20 cellular contexts compared by ENCODE assay signal in the genomic region with DNA sequence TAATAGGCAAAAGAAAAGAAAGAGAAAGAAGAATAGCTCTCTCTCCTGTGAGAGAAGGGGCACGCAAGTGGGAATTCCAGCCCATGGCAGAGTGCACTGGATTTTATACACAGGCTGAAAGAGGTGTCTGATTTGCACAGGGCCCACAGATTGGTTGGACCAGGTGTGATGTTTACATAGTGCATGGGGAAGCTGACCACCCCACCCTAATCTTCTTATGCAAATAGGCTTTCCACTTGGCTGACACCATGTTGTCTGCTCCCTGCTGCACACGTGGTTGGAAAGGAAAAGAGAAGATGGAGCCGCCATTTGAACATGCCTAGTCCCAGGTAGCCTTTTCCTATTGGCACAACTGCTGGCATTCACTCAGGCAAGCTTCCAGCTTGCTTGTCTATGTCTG. TPM values are rescaled to one million over a fixed set of nuclear protein-coding genes. Genes with fewer than 3 reads are reported as not detected.
A peak's percentile ranks its signal among the peaks of the same experiment; 100 is the strongest.
DNase-seq lines count a peak whose midpoint lies in the region; ATAC-seq, FAIRE-seq and TF ChIP-seq lines count a peak whose summit lies in the region.
"Had no signal": no experiment of that assay in that cellular context is flagged by ENCODE, and none has a peak within 500 bp of the region (broad histone marks: within the 10 kb centered on the region; RNA-seq: fewer than 3 reads in every experiment).

No MANE protein-coding gene starts in this region.

- no peaks in the 10 kb centered on the region for H3K4me1 ChIP-seq in GM12878 (ENCODE audit: control insufficient read depth, insufficient read depth, low read length)
- peaks cover 0 to 1% of the 10 kb centered on the region in 2 donors for H3K4me1 ChIP-seq in neuronal stem cell (ENCODE audit: control insufficient read depth in 2 of 2, insufficient read depth in 1 of 2, low read depth in 1 of 2, low read length in 2 of 2)
- H3K4me1 ChIP-seq: BLaER1 had no signal

- no peak overlapping the region for H3K4me2 ChIP-seq in GM12878 (ENCODE audit: control insufficient read depth, insufficient read depth)
- no peak overlapping the region for H3K4me2 ChIP-seq in neuronal stem cell (ENCODE audit: insufficient read depth, low read length, poor library complexity, severe bottlenecking)
- H3K4me2 ChIP-seq: BLaER1 had no signal

- BruUV-seq in GM12878 (replicated peaks; lab: Mats Ljungman, UMichigan) = no TSS peak

- no peak for TF ChIP-seq EP300 in GM12878 (IDR thresholded peaks at IDR 0.05; ENCODE audit: borderline replicate concordance in 1 of 2, control insufficient read depth in 1 of 2, low read depth in 2 of 2, low read length in 2 of 2)

- no peaks in the 10 kb centered on the region for H3K79me2 ChIP-seq in GM12878 (ENCODE audit: control insufficient read depth, insufficient read depth, low read length)

- no peak overlapping the region for H4K8ac ChIP-seq in neuronal stem cell (ENCODE audit: low read depth, low read length)

- POLR2A ChIA-PET in GM12878 (lab: Charles Lee) = no interaction called here

- ATAC-seq in GM12878 (peak; percentile 40; the same call in 2 of the 3 replicates), GM19397 (IDR thresholded peaks at IDR 0.05; ENCODE audit: unreplicated experiment) (no peak)

- no peak overlapping the region for H3K23ac ChIP-seq in neuronal stem cell (ENCODE audit: low read depth, low read length, poor library complexity)

- no peak for TF ChIP-seq RAD21 in GM12878 (IDR thresholded peaks at IDR 0.05; ENCODE audit: insufficient read depth, low read depth, low read length)

- WGBS in GM12878 (ENCODE audit: insufficient coverage, insufficient replicate concordance, low lambda C conversion rate, missing lambda C conversion rate) = 27% methylated on average over 3 of the region's 3 CpGs
- no CpG with 5 or more reads among the region's 3 CpGs for WGBS in neuronal stem cell (ENCODE audit: extremely low coverage in 2 of 2, insufficient read length in 2 of 2, insufficient replicate concordance in 1 of 2), 2 donors

- TF ChIP-seq POLR2A in GM12891 (IDR thresholded peaks at IDR 0.05; ENCODE audit: low read depth, low read length) = no peak
- TF ChIP-seq POLR2A in GM12878 (IDR thresholded peaks at IDR 0.05; ENCODE audit: low read depth, low read length) = no peak

- CTCF ChIA-PET in GM12878 (lab: Yijun Ruan, JAX) = interaction anchor here (0.9 to 1.3 kb wide), 2 partner anchors 14 to 19 kb away, joined by 3 to 4 read pairs; no protein-coding TSS in a partner anchor

- no peak overlapping the region for H3K18ac ChIP-seq in neuronal stem cell (ENCODE audit: low read length)

- SMC1A ChIA-PET in GM12878 (lab: Charles Lee; ENCODE audit: uncharacterized antibody, unreplicated experiment) = interaction anchor here (0.8 kb wide), 1 partner anchor 19 kb away, joined by 3 read pairs; no protein-coding TSS in a partner anchor

- H2BK120ac ChIP-seq in neuronal stem cell (ENCODE audit: low read depth, low read length) = no peak overlapping the region

- H3K36me3 ChIP-seq in GM12878 (ENCODE audit: control insufficient read depth in 2 of 2, insufficient read depth in 2 of 2, low read length in 1 of 2) = no peaks in the 10 kb centered on the region
- H3K36me3 ChIP-seq in neuronal stem cell (replicated peaks in 1 of 2; ENCODE audit: control insufficient read depth in 2 of 2, insufficient read depth in 2 of 2, low read length in 2 of 2) = peaks cover 0 to 1% of the 10 kb centered on the region in 2 donors
- H3K36me3 ChIP-seq: BLaER1, MG63 had no signal

- H4K20me1 ChIP-seq in GM12878 (ENCODE audit: control insufficient read depth, insufficient read depth) = no peaks in the 10 kb centered on the region
- H4K20me1 ChIP-seq: BLaER1 had no signal

- H3K27me3 ChIP-seq in GM12878 (replicated peaks in 1 of 2; ENCODE audit: control insufficient read depth in 2 of 2, insufficient read depth in 2 of 2, low read length in 1 of 2) = no peaks in the 10 kb centered on the region
- H3K27me3 ChIP-seq in neuronal stem cell (ENCODE audit: control insufficient read depth in 3 of 3, insufficient read depth in 3 of 3, low read depth in 1 of 3, low read length in 3 of 3) = peaks cover 0 to 18% (median 0%) of the 10 kb centered on the region in 3 experiments
- H3K27me3 ChIP-seq: BLaER1, MG63 had no signal

- no peak overlapping the region for H3K9ac ChIP-seq in GM12878 (ENCODE audit: control insufficient read depth, insufficient read depth, low read length)
- no peak overlapping the region for H3K9ac ChIP-seq in neuronal stem cell (ENCODE audit: low read depth, low read length, poor library complexity)
- H3K9ac ChIP-seq: BLaER1 had no signal

- H3K9me3 ChIP-seq in GM12878 (replicated peaks; ENCODE audit: control insufficient read depth, insufficient read depth, low read length) (no peaks in the 10 kb centered on the region), neuronal stem cell (replicated peaks in 1 of 2; ENCODE audit: control insufficient read depth in 2 of 2, insufficient read depth in 1 of 2, low read depth in 1 of 2, low read length in 2 of 2) (no peaks in the 10 kb centered on the region)
- H3K9me3 ChIP-seq: BLaER1, MG63 had no signal

- no peak overlapping the region for H3K4ac ChIP-seq in neuronal stem cell (ENCODE audit: low read length)

- DNase-seq in GM12891 (ENCODE audit: insufficient read length, low spot score) = no peak
- DNase-seq in NCI-H526 treated with DMSO at 0.1 percent for 48 hours (lab: John Stamatoyannopoulos, UW) = peak; percentile 75
- DNase-seq in GM12878 (ENCODE audit: low read depth, low spot score) = no peak
- no peak for DNase-seq in neuronal stem cell (ENCODE audit: low spot score)
- no peak for DNase-seq in NCI-H1417 treated with DMSO at 0.1 percent for 48 hours (lab: John Stamatoyannopoulos, UW)
- DNase-seq in NCI-H1694 treated with DMSO at 0.1 percent for 48 hours (lab: John Stamatoyannopoulos, UW) = no peak
- DNase-seq: CD4-positive, alpha-beta T cell; COR-L47; DMS79; GOT3; HCEC 1CT; MG63; NCI-H1092; NCI-H1694; NCI-H2107; NCI-H748 treated with DMSO at 0.1 percent for 48 hours; Right ventricle myocardium superior had no signal

- no peaks in the 10 kb centered on the region for H3K79me1 ChIP-seq in neuronal stem cell (ENCODE audit: low read depth, low read length)

- H2BK5ac ChIP-seq in neuronal stem cell (ENCODE audit: low read length) = no peak overlapping the region

- intact Hi-C loops in GM12878 (cut with micrococcal nuclease; ENCODE audit: unreplicated experiment) = no loop called here

- H4K91ac ChIP-seq in neuronal stem cell (ENCODE audit: low read depth, low read length, poor library complexity) = peak overlapping the region; percentile 30

- no peak overlapping the region for H2BK15ac ChIP-seq in neuronal stem cell (ENCODE audit: low read length)

- no peak overlapping the region for H2AK5ac ChIP-seq in neuronal stem cell (ENCODE audit: low read depth, low read length)

- no peak overlapping the region for H2BK12ac ChIP-seq in neuronal stem cell (ENCODE audit: low read length)

- FAIRE-seq in GM12891 (lab: Jason Lieb, UNC) (no peak), GM12878 (lab: Jason Lieb, UNC) (no peak)
- FAIRE-seq: GM12892 had no signal

- RAD21 ChIA-PET in GM12878 (lab: Charles Lee; ENCODE audit: unreplicated experiment) = no interaction called here

- H3K27ac ChIP-seq in GM12878 (ENCODE audit: control insufficient read depth, insufficient read depth) (no peak overlapping the region), neuronal stem cell (replicated peaks; ENCODE audit: low read length) (no peak overlapping the region)
- H3K27ac ChIP-seq: BLaER1 had no signal

- no peak for TF ChIP-seq CTCF in GM12878 (IDR thresholded peaks at IDR 0.05 in 2 of 3, conservative IDR thresholded peaks at IDR 0.05 in 1 of 3; ENCODE audit: control insufficient read depth in 2 of 3, extremely low read depth in 1 of 3, insufficient read depth in 1 of 3, low read depth in 3 of 3, low read length in 3 of 3)

- H3K4me3 ChIP-seq in GM12878 = no peak overlapping the region
- no peak overlapping the region for H3K4me3 ChIP-seq in neuronal stem cell (ENCODE audit: low read length in 2 of 2)
- H3K4me3 ChIP-seq: BLaER1, MG63 had no signal

- H3K14ac ChIP-seq in neuronal stem cell (ENCODE audit: low read length) = no peak overlapping the region

- in situ Hi-C loops in GM12878 (cut with MboI) = no loop called here

- no peak overlapping the region for H2AFZ ChIP-seq in GM12878 (ENCODE audit: control insufficient read depth, low read depth, low read length)
- no peak overlapping the region for H2AFZ ChIP-seq in neuronal stem cell (ENCODE audit: low read length)

TF ChIP-seq in GM12891, 5 proteins besides CTCF, POLR2A, EP300 and RAD21:
- TF ChIP-seq TAF1 (IDR thresholded peaks at IDR 0.05; ENCODE audit: low read depth, low read length) = no peak
- TF ChIP-seq POU2F2 (IDR thresholded peaks at IDR 0.05; ENCODE audit: low read depth, low read length) = peak; percentile 66; the same call in 1 of the 2 replicates
- TF ChIP-seq PAX5 (IDR thresholded peaks at IDR 0.05; ENCODE audit: insufficient read depth, low read length, severe bottlenecking) = no peak

TF ChIP-seq in GM12878, 131 proteins besides CTCF, POLR2A, EP300 and RAD21 (continues in another document):
- TF ChIP-seq TARDBP (IDR thresholded peaks at IDR 0.05; ENCODE audit: borderline replicate concordance) = no peak
- no peak for TF ChIP-seq STAT3 (IDR thresholded peaks at IDR 0.05; ENCODE audit: low read depth, low read length)
- no peak for TF ChIP-seq RB1 (IDR thresholded peaks at IDR 0.05; ENCODE audit: borderline replicate concordance)
- TF ChIP-seq FOXM1 (IDR thresholded peaks at IDR 0.05; ENCODE audit: low read depth, low read length) = no peak
- TF ChIP-seq YBX1 (IDR thresholded peaks at IDR 0.05) = no peak
- TF ChIP-seq CHD1 (IDR thresholded peaks at IDR 0.05; ENCODE audit: low read depth, low read length) = no peak
- no peak for TF ChIP-seq DPF2 (IDR thresholded peaks at IDR 0.05)

RNA-seq across cellular contexts. Expression of a gene that starts 20.2 kb away (rescaled TPM):
- 5.0 TPM for polyA plus RNA-seq in GM12891 (2012; ENCODE audit: low read depth, missing spikeins)
- total RNA-seq in GM12878 (2013; cell fraction: nucleolus; rRNA removed) = 4.9 and 6.3 TPM in 2 replicates
- total RNA-seq in GM12878 (2014; rRNA removed) (8.1 and 9.0 TPM in 2 replicates), GM12878 (2014; rRNA removed; fragmentation: Illumina TruSeq; extraction: Trizol) (6.8 and 7.9 TPM in 2 replicates), GM12878 (2021) (7.1 and 7.6 TPM in 2 replicates)
- polyA plus RNA-seq in GM12878 (2011; ENCODE audit: low read depth) = 4.6 TPM
- polyA plus RNA-seq in GM12878 (2011; rRNA removed) (6.4 and 10.3 TPM in 2 replicates), GM12878 (2014; fragmentation: Illumina TruSeq; extraction: Trizol) (7.1 and 8.8 TPM in 2 replicates), GM12878 (2014; fragmentation: Nextera tagmentation; extraction: Ambion mirVana) (1 to 10 TPM; 5.0 to 5.6 TPM), GM12878 (2014; rRNA removed) (9.9 and 10.5 TPM in 2 replicates), GM12878 (2016; fragmentation: Nextera tagmentation; extraction: Ambion mirVana) (1 to 10 TPM; 3.6 to 4.4 TPM)
- polyA plus RNA-seq in GM12878 (2011; cell fraction: cytosol; rRNA removed) = 11.6 and 12.0 TPM in 2 replicates
- polyA plus RNA-seq in GM12878 (2011; cell fraction: nucleus; rRNA removed) = 21.3 and 26.8 TPM in 2 replicates
- polyA plus RNA-seq in GM12878 (2012) = 5.4 and 7.9 TPM in 2 replicates
- 8.0 and 10.0 TPM in 2 replicates for polyA minus RNA-seq in GM12878 (2011; rRNA and poly(A)+ RNA removed)
- polyA minus RNA-seq in GM12878 (2011; cell fraction: cytosol; rRNA and poly(A)+ RNA removed) = 2.0 and 2.7 TPM in 2 replicates
- 4.4 and 9.0 TPM in 2 replicates for polyA minus RNA-seq in GM12878 (2011; cell fraction: nucleus; rRNA and poly(A)+ RNA removed)
- polyA plus RNA-seq in neuronal stem cell (2013, experiment 1 of 2) = 16.9 TPM
- 17.1 TPM for polyA plus RNA-seq in neuronal stem cell (2013, experiment 2 of 2)
